20 cellular contexts compared by ENCODE assay signal in the genomic region with DNA sequence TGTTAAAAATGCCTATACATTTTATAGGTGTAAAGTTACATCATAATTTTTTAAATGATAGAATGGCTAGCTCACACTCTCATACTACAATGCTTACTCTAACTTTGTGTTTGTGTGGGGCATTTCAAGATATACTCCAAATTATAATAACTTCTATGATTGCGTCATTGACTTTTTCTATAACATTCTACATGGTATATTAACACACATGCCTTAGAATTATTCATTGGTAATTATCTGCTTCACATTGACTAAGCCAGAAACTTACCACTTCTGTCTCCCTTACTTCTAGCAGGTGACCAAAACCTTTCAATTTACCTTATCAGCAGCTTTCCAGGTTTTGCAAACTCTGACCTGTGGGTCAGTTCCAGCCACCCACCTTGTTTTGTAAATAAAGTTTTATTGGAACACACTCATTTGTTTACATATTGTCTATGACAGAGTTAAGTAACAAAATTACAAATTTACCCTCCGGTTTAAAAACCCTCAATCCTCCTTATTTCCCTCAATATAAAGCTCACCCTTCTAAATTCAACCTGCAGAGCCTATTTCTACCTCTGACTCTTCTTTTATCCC. TPM values are rescaled to one million over a fixed set of nuclear protein-coding genes. Genes with fewer than 3 reads are reported as not detected.
"Had no signal": no experiment of that assay in that cellular context is flagged by ENCODE, and none has a peak within 500 bp of the region (broad histone marks: within the 10 kb centered on the region; RNA-seq: fewer than 3 reads in every experiment).

No MANE protein-coding gene starts in this region.

- DNase-seq: activated CD4-positive, alpha-beta T cell treated with anti-CD3 and anti-CD28 coated beads, Interleukin-2, amount 50 U/mL, for 1 hour; activated naive CD4-positive, alpha-beta T cell treated with Interleukin-2 at 50 U/mL for 16 hours; activated naive CD8-positive, alpha-beta T cell treated with anti-CD3 and anti-CD28 coated beads, Interleukin-2, amount 50 U/mL, for 24 hours; activated T-cell treated with anti-CD3 and anti-CD28 coated beads for 4 hours; caudate nucleus; colonic mucosa; heart right ventricle; left cardiac atrium; lower lobe of right lung; midbrain; stimulated activated CD4-positive, alpha-beta T cell treated with anti-CD3 and anti-CD28 coated beads, Interleukin-12 subunit alpha, Interleukin-12 subunit beta, amount 100 ng/mL, for 4 hours; stimulated activated CD4-positive, alpha-beta T cell treated with anti-CD3 and anti-CD28 coated beads, Interleukin-2, amount 100 ng/mL, for 24 hours; stomach; T-helper 1 cell; T1000; upper lobe of right lung had no signal

- H3K4me3 Mint-ChIP-seq: activated naive CD8-positive, alpha-beta T cell treated with anti-CD3 and anti-CD28 coated beads, Interleukin-2, amount 50 U/mL, for 24 hours; activated T-helper 17 cell treated with anti-CD3 and anti-CD28 coated beads, Interleukin-2, amount 50 U/mL, for 72 hours had no signal

- H3K36me3 ChIP-seq: colonic mucosa, heart right ventricle, lower lobe of right lung, stomach, thoracic aorta, upper lobe of right lung had no signal

- H3K27me3 ChIP-seq: colonic mucosa, heart right ventricle, stomach, upper lobe of right lung had no signal

- H3K9me3 Mint-ChIP-seq: activated naive CD8-positive, alpha-beta T cell treated with anti-CD3 and anti-CD28 coated beads, Interleukin-2, amount 50 U/mL, for 24 hours had no signal

- H3K27ac ChIP-seq: colonic mucosa, lower lobe of right lung, stomach, thoracic aorta, upper lobe of right lung had no signal

- H3K27me3 Mint-ChIP-seq: activated naive CD8-positive, alpha-beta T cell treated with anti-CD3 and anti-CD28 coated beads, Interleukin-2, amount 50 U/mL, for 24 hours; activated T-helper 17 cell treated with anti-CD3 and anti-CD28 coated beads, Interleukin-2, amount 50 U/mL, for 72 hours had no signal

- H3K4me1 Mint-ChIP-seq: activated naive CD8-positive, alpha-beta T cell treated with anti-CD3 and anti-CD28 coated beads, Interleukin-2, amount 50 U/mL, for 24 hours; activated T-helper 17 cell treated with anti-CD3 and anti-CD28 coated beads, Interleukin-2, amount 50 U/mL, for 72 hours had no signal

- H3K4me1 ChIP-seq: colonic mucosa, stomach, upper lobe of right lung had no signal

- H3K9me3 ChIP-seq: colonic mucosa, heart right ventricle, lower lobe of right lung, stomach, thoracic aorta, upper lobe of right lung had no signal

- ATAC-seq: activated CD4-positive, CD25-positive, alpha-beta regulatory T cell treated with anti-CD3 and anti-CD28 coated beads, Interleukin-2, amount 50 U/mL, for 24 hours; activated naive CD8-positive, alpha-beta T cell treated with anti-CD3 and anti-CD28 coated beads, Interleukin-2, amount 50 U/mL, for 24 hours; activated T-helper 17 cell treated with anti-CD3 and anti-CD28 coated beads, Interleukin-2, amount 50 U/mL, for 72 hours; lower lobe of right lung; upper lobe of right lung had no signal

- H3K27ac Mint-ChIP-seq: activated naive CD8-positive, alpha-beta T cell treated with anti-CD3 and anti-CD28 coated beads, Interleukin-2, amount 50 U/mL, for 24 hours; activated T-helper 17 cell treated with anti-CD3 and anti-CD28 coated beads, Interleukin-2, amount 50 U/mL, for 72 hours had no signal

- H3K4me3 ChIP-seq: colonic mucosa, heart right ventricle, lower lobe of right lung, stomach, thoracic aorta, upper lobe of right lung had no signal

RNA-seq across cellular contexts. Expression of a gene that starts 12.7 kb away (rescaled TPM):
- total RNA-seq: activated CD8-positive, alpha-beta memory T cell treated with anti-CD3 and anti-CD28 coated beads for 36 hours; activated T-helper 17 cell treated with anti-CD3 and anti-CD28 coated beads, Interleukin-2, amount 50 U/mL, for 72 hours had no signal
